11 cellular contexts compared by ENCODE assay signal in the genomic region with DNA sequence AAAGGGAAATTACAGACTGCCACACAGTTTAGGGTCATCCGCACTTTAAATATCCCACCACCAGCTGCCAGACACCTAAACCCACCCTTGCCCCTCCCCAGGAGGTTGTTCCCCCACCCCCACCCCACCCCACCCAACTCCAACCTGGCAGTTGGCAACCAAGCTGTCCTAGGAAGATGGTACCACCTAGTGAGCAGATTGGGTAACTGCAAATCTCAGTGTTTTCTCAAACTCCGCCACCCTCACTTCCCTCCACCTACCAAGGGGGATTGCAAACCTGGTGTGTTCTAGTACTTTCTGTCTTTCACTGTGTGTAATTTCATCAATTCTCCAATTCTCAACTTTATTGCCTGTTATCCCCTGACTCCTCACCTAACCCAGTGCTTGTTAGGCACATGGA.
"Had no signal": no experiment of that assay in that cellular context is flagged by ENCODE, and none has a peak within 500 bp of the region (broad histone marks: within the 10 kb centered on the region; RNA-seq: fewer than 3 reads in every experiment).

No MANE protein-coding gene starts in this region.

- H3K27me3 ChIP-seq: foreskin keratinocyte, heart left ventricle had no signal

- H3K36me3 ChIP-seq: heart left ventricle had no signal

- DNase-seq: activated B cell treated with CpG ODN at 0.5 μM for 24 hours; activated CD4-positive, alpha-beta T cell treated with anti-CD3 and anti-CD28 coated beads, Interleukin-2, amount 10 ng/mL, durations not matched to agents 24 days and 14 days; amygdala; cerebellar nuclear complex; dorsolateral prefrontal cortex; foreskin keratinocyte; heart left ventricle; natural killer cell; occipital lobe; right cardiac atrium; small intestine had no signal

- ATAC-seq: foreskin keratinocyte, heart left ventricle, natural killer cell, right cardiac atrium had no signal

- H3K4me1 ChIP-seq: foreskin keratinocyte, heart left ventricle had no signal

- H3K4me3 ChIP-seq: dorsolateral prefrontal cortex, heart left ventricle had no signal

- H3K27ac ChIP-seq: dorsolateral prefrontal cortex, foreskin keratinocyte, heart left ventricle had no signal
